ENCODE assay signal across 12 cellular contexts in genomic region chr1:41754540-41754939, GRCh38.
DNase-seq lines count a peak whose midpoint lies in the region; ATAC-seq and TF ChIP-seq lines count a peak whose summit lies in the region.
"Had no signal": no experiment of that assay in that cellular context is flagged by ENCODE, and none has a peak within 500 bp of the region (broad histone marks: within the 10 kb centered on the region; RNA-seq: fewer than 3 reads in every experiment).

No MANE protein-coding gene starts in this region.

- H2BK120ac ChIP-seq in H9 (ENCODE audit: low read depth, low read length, poor library complexity, severe bottlenecking), result no peak overlapping the region

- no peak overlapping the region for H3K4ac ChIP-seq in H9 (ENCODE audit: low read depth, low read length)

- H4K20me1 ChIP-seq in H9 (ENCODE audit: control insufficient read depth, insufficient read depth, insufficient read length), result no peaks in the 10 kb centered on the region

- no peak overlapping the region for H3K4me3 ChIP-seq in GM06990 (replicated peaks; ENCODE audit: low read depth, low read length)
- H3K4me3 ChIP-seq in fibroblast of mammary gland (ENCODE audit: control insufficient read depth, low read depth, low read length), result no peak overlapping the region
- H3K4me3 ChIP-seq: SJSA1 had no signal

- H4K91ac ChIP-seq in H9 (ENCODE audit: insufficient read length, low read depth, low read length), result no peak overlapping the region

- H3K4me1 Mint-ChIP-seq in H9, result peaks cover 8 to 17% of the 10 kb centered on the region in 2 experiments
- H3K4me1 Mint-ChIP-seq in activated CD4-positive, alpha-beta T cell treated with anti-CD3 and anti-CD28 coated beads, Interleukin-2, amount 10 ng/mL, durations not matched to agents 24 days and 14 days, result peaks cover 62% of the 10 kb centered on the region

- H2BK5ac ChIP-seq in H9 (ENCODE audit: insufficient read length, low read length), result no peak overlapping the region

- no peaks in the 10 kb centered on the region for H3K9me3 ChIP-seq in H9 (ENCODE audit: control insufficient read depth, low read depth, low read length)
- H3K9me3 ChIP-seq: SJSA1 had no signal

- no peaks in the 10 kb centered on the region for H3K9me3 Mint-ChIP-seq in H9
- H3K9me3 Mint-ChIP-seq in activated CD4-positive, alpha-beta T cell treated with anti-CD3 and anti-CD28 coated beads, Interleukin-2, amount 10 ng/mL, durations not matched to agents 24 days and 14 days, result peaks cover 5% of the 10 kb centered on the region

- H3T11ph ChIP-seq in H9 (ENCODE audit: low read length), result no peak overlapping the region

- H3K79me2 ChIP-seq in H9 (ENCODE audit: insufficient read depth, low read length), result no peaks in the 10 kb centered on the region

- no peaks in the 10 kb centered on the region; the same call in 1 of the 2 replicates for H3K27me3 Mint-ChIP-seq in H9 (ENCODE audit: low read depth)
- peaks cover 1% of the 10 kb centered on the region for H3K27me3 Mint-ChIP-seq in activated CD4-positive, alpha-beta T cell treated with anti-CD3 and anti-CD28 coated beads, Interleukin-2, amount 10 ng/mL, durations not matched to agents 24 days and 14 days

- H4K5ac ChIP-seq in H9 (ENCODE audit: insufficient read length, low read depth, low read length), result no peak overlapping the region

- H3K4me1 ChIP-seq in H9 (ENCODE audit: insufficient read depth, low read length), result peaks cover 5% of the 10 kb centered on the region; the same call in 1 of the 2 replicates

- no peak overlapping the region for H2BK12ac ChIP-seq in H9 (ENCODE audit: insufficient read length, low read depth, low read length)

- no peak overlapping the region; a peak in 1 of 7 replicates for H3K27ac Mint-ChIP-seq in H9
- H3K27ac Mint-ChIP-seq in activated CD4-positive, alpha-beta T cell treated with anti-CD3 and anti-CD28 coated beads, Interleukin-2, amount 10 ng/mL, durations not matched to agents 24 days and 14 days, result peak overlapping the region; percentile 60

- H3K23ac ChIP-seq in H9 (ENCODE audit: insufficient read length, low read depth, low read length), result no peak overlapping the region

- DNase-seq in GM06990 (ENCODE audit: extremely low read depth, insufficient read length) (no peak), H9 (no peak), fibroblast of mammary gland (ENCODE audit: low read depth) (no peak), NCI-H1694 (lab: John Stamatoyannopoulos, UW) (no peak), middle frontal gyrus (ENCODE audit: extremely low spot score, low spot score) (no peak), iPS-NIHi11 (ENCODE audit: low spot score) (no peak)
- peak; percentile 72 for DNase-seq in activated CD4-positive, alpha-beta T cell treated with anti-CD3 and anti-CD28 coated beads, Interleukin-2, amount 10 ng/mL, durations not matched to agents 24 days and 14 days
- DNase-seq: dermis blood vessel endothelial cell, head of caudate nucleus, mesendoderm had no signal

- H3K23me2 ChIP-seq in H9 (ENCODE audit: insufficient read length, low read depth, low read length, poor library complexity, severe bottlenecking), result no peaks in the 10 kb centered on the region

- no peak overlapping the region for H3K18ac ChIP-seq in H9 (ENCODE audit: insufficient read length, low read depth, low read length)

- H4K8ac ChIP-seq in H9 (replicated peaks; ENCODE audit: insufficient read length, low read depth, low read length), result no peak overlapping the region

- H3K27me3 ChIP-seq in GM06990 (replicated peaks; ENCODE audit: control insufficient read depth, insufficient read depth, low read length) (no peaks in the 10 kb centered on the region), H9 (ENCODE audit: insufficient read depth, low read length) (no peaks in the 10 kb centered on the region)
- H3K27me3 ChIP-seq: SJSA1 had no signal

- no peak overlapping the region for H3K14ac ChIP-seq in H9 (ENCODE audit: insufficient read depth, low read length)

- H3K4me2 ChIP-seq in H9 (ENCODE audit: insufficient read depth, insufficient read length, low read length), result no peak overlapping the region

- H2BK20ac ChIP-seq in H9 (ENCODE audit: low read depth, low read length, poor library complexity, severe bottlenecking), result no peak overlapping the region

- H3K36me3 ChIP-seq in GM06990 (ENCODE audit: control insufficient read depth, insufficient read depth, low read length), result no peaks in the 10 kb centered on the region
- H3K36me3 ChIP-seq: SJSA1 had no signal

- no peaks in the 10 kb centered on the region for H3K79me1 ChIP-seq in H9 (ENCODE audit: insufficient read depth, low read depth, low read length, poor library complexity, severe bottlenecking)

- H3K9ac ChIP-seq in H9 (ENCODE audit: extremely low read depth, insufficient read length, low read length), result no peak overlapping the region

- no peak overlapping the region for H3K56ac ChIP-seq in H9 (ENCODE audit: insufficient read length, low read depth, low read length)

- no peak overlapping the region for H2BK15ac ChIP-seq in H9 (ENCODE audit: low read depth, low read length)

- ATAC-seq in GM19467 (IDR thresholded peaks at IDR 0.05; ENCODE audit: unreplicated experiment), result no peak

- intact Hi-C loops in activated CD4-positive, alpha-beta T cell treated with anti-CD3 and anti-CD28 coated beads, Interleukin-2, amount 10 ng/mL, durations not matched to agents 24 days and 14 days (cut with micrococcal nuclease), result loop anchor here (2.0 to 5.0 kb wide), 2 partner anchors 28 to 138 kb away; no protein-coding TSS in a partner anchor

- H2AK5ac ChIP-seq in H9 (ENCODE audit: insufficient read length, low read length), result no peak overlapping the region

- H2AFZ ChIP-seq in H9 (ENCODE audit: low read length), result no peak overlapping the region

- peak; percentile 53 for TF ChIP-seq CTCF in GM06990 (IDR thresholded peaks at IDR 0.05; ENCODE audit: insufficient read depth, low read length, poor library complexity, severe bottlenecking)
- peak; percentile 52 for TF ChIP-seq CTCF in H9 (conservative IDR thresholded peaks at IDR 0.05)
- peak; percentile 2 for TF ChIP-seq CTCF in fibroblast of mammary gland (conservative IDR thresholded peaks at IDR 0.05; ENCODE audit: control insufficient read depth, insufficient read depth, low read depth, low read length)

- H3K27ac ChIP-seq in H9 (ENCODE audit: insufficient read length, low read depth, low read length), result no peak overlapping the region
- H3K27ac ChIP-seq: SJSA1 had no signal

- no CpG with 5 or more reads among the region's 6 CpGs for WGBS in H9 (ENCODE audit: extremely low coverage, insufficient read length, low lambda C conversion rate)

- H3K4me3 Mint-ChIP-seq in H9, result no peak overlapping the region
- H3K4me3 Mint-ChIP-seq in activated CD4-positive, alpha-beta T cell treated with anti-CD3 and anti-CD28 coated beads, Interleukin-2, amount 10 ng/mL, durations not matched to agents 24 days and 14 days, result peak overlapping the region; percentile 34

- H3K36me3 Mint-ChIP-seq in H9 (ENCODE audit: insufficient read depth in 1 of 3, low read depth in 3 of 3), result no peaks in the 10 kb centered on the region
- peaks cover 2% of the 10 kb centered on the region for H3K36me3 Mint-ChIP-seq in activated CD4-positive, alpha-beta T cell treated with anti-CD3 and anti-CD28 coated beads, Interleukin-2, amount 10 ng/mL, durations not matched to agents 24 days and 14 days (ENCODE audit: low read depth)

Comparison
In these comparisons a context has a peak if more than half of its experiments do, and no peak if none do; other contexts are left out.
1. CTCF ChIP-seq: peak in every context shown above with its lines; median percentile 53 in GM06990; 52 in H9; 2 in fibroblast of mammary gland.